Comparison of ENCODE assay signal across 9 cellular contexts in the genomic region with DNA sequence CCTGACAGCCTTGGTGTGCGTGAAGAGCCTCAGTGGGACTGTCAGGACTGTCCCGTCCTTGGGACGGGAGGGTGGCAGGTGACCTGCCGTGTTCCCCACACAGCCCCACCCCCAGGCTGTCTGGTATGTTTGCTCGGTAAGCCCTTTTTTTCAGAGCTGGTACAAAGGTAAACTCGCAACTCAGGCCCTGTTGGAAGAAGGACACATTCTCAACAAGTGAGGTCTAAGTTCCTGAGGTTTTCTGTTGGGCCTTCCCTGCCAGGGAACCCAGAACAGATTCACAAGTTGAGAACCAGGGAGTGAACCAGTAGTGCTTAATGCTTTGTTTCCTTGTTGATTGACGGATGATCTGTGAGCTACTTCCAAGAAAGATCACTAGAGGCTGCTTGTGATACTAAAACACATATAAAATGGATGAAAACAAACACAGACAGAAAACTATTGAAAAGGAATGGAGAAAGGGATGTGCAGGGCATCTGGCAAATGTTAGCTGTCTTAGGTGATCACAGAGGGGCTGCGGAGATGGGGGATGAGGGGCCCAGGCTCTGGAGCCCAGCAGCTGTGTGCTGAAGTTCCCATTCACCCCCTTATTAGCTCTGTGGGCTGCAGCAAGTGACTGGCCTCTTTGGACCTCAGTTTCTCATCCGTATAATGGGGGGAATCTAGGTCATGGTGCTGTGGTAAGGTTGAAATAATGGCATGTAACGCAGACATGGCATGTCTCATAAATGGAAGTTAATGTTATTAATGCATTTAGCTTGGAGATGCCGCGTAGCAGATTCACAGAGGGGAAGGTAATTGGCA. TPM values are rescaled to one million over a fixed set of nuclear protein-coding genes. Genes with fewer than 3 reads are reported as not detected.
DNase-seq lines count a peak whose midpoint lies in the region; ATAC-seq and TF ChIP-seq lines count a peak whose summit lies in the region.
"Had no signal": no experiment of that assay in that cellular context is flagged by ENCODE, and none has a peak within 500 bp of the region (broad histone marks: within the 10 kb centered on the region; RNA-seq: fewer than 3 reads in every experiment).

No MANE protein-coding gene starts in this region.

- no peak overlapping the region for H3K4me2 ChIP-seq in SK-N-SH
- H3K4me2 ChIP-seq in osteoblast (ENCODE audit: insufficient read depth, low read length), result no peak overlapping the region

- no peak overlapping the region for H3K9ac ChIP-seq in SK-N-SH

- no peaks in the 10 kb centered on the region for H3K36me3 ChIP-seq in SK-N-SH (replicated peaks in 1 of 2; ENCODE audit: control insufficient read depth in 1 of 2, insufficient read depth in 2 of 2, low read length in 1 of 2)
- H3K36me3 ChIP-seq in osteoblast (ENCODE audit: insufficient read depth, low read length), result peaks cover 23% of the 10 kb centered on the region

- peaks cover 100% of the 10 kb centered on the region for H4K20me1 ChIP-seq in SK-N-SH (ENCODE audit: insufficient read depth)
- peaks cover 29% of the 10 kb centered on the region for H4K20me1 ChIP-seq in osteoblast (ENCODE audit: insufficient read depth, low read length)

- H3K4me1 ChIP-seq in SK-N-SH (ENCODE audit: control insufficient read depth in 1 of 2, insufficient read depth in 2 of 2, low read depth in 1 of 2, low read length in 1 of 2), result peaks cover 30 to 83% of the 10 kb centered on the region in 2 experiments; a peak in 3 of 4 replicates
- H3K4me1 ChIP-seq in foreskin keratinocyte, result peaks cover 26% of the 10 kb centered on the region
- peaks cover 77% of the 10 kb centered on the region for H3K4me1 ChIP-seq in osteoblast (ENCODE audit: insufficient read depth, low read length)

- no peaks in the 10 kb centered on the region for H3K9me2 ChIP-seq in SK-N-SH

- H3K9me3 ChIP-seq in AG04450 (ENCODE audit: control insufficient read depth, insufficient read depth, low read length), result no peaks in the 10 kb centered on the region
- H3K9me3 ChIP-seq in SK-N-SH, result no peaks in the 10 kb centered on the region
- H3K9me3 ChIP-seq in osteoblast (ENCODE audit: low read depth, low read length), result no peaks in the 10 kb centered on the region

- CTCF ChIA-PET in AG04450 (lab: Charles Lee) (interaction anchor here (0.9 to 6.0 kb wide), 5 partner anchors 14 to 52 kb away, joined by 3 to 28 read pairs (median 4); no protein-coding TSS in a partner anchor), SK-N-SH (lab: Yijun Ruan, JAX) (interaction anchor here (0.6 to 1.8 kb wide), 7 partner anchors 14 to 112 kb away, joined by 3 to 7 read pairs (median 3); no protein-coding TSS in a partner anchor)

- DNase-seq in AG04450 (ENCODE audit: low read depth, low spot score) (no peak), SK-N-SH (peak; percentile 44), foreskin keratinocyte (peak in 1 of 2 donors; percentile 26), osteoblast (ENCODE audit: insufficient read length, low spot score, missing footprints) (peak; percentile 63), DMS79 treated with DMSO at 0.1 percent for 48 hours (lab: John Stamatoyannopoulos, UW) (no peak)
- no peak for DNase-seq in activated CD4-positive, alpha-beta T cell treated with anti-CD3 and anti-CD28 coated beads, Interleukin-2, amount 50 U/mL, for 4 hours
- DNase-seq: activated naive CD8-positive, alpha-beta T cell treated with anti-CD3 and anti-CD28 coated beads, Interleukin-2, amount 10 ng/mL, durations not matched to agents 7 days and 5 days had no signal

- POLR2A ChIA-PET in AG04450 (lab: Yijun Ruan, JAX), result interaction anchor here (1.2 to 1.8 kb wide), 2 partner anchors 13 to 25 kb away, joined by 4 to 11 read pairs; no protein-coding TSS in a partner anchor
- POLR2A ChIA-PET in SK-N-SH (lab: Yijun Ruan, JAX), result interaction anchor here (1.7 kb wide), 1 partner anchor 20 kb away, joined by 12 read pairs; no protein-coding TSS in a partner anchor

- no peak for TF ChIP-seq RAD21 in SK-N-SH (IDR thresholded peaks at IDR 0.05; ENCODE audit: low read length)

- H3F3A ChIP-seq in SK-N-SH (replicated peaks; ENCODE audit: insufficient read depth), result peaks cover 25% of the 10 kb centered on the region

- no peak for TF ChIP-seq EP300 in SK-N-SH (IDR thresholded peaks at IDR 0.05; ENCODE audit: borderline replicate concordance in 1 of 2, low read depth in 1 of 2, low read length in 1 of 2)

- TF ChIP-seq CTCF in AG04450 (IDR thresholded peaks at IDR 0.05; ENCODE audit: low read depth, low read length), result no peak
- TF ChIP-seq CTCF in SK-N-SH (IDR thresholded peaks at IDR 0.05), result no peak
- peak; percentile 13 for TF ChIP-seq CTCF in foreskin keratinocyte (conservative IDR thresholded peaks at IDR 0.05)
- TF ChIP-seq CTCF in osteoblast (IDR thresholded peaks at IDR 0.05; ENCODE audit: extremely low read depth, low read depth, low read length), result no peak

- H3K27ac ChIP-seq in AG04450 (ENCODE audit: low read depth, low read length), result peak overlapping the region; percentile 32
- peak overlapping the region in 1 of 2 experiments; percentile 81; a peak in 2 of 4 replicates for H3K27ac ChIP-seq in SK-N-SH (ENCODE audit: low read depth in 2 of 2, low read length in 1 of 2)
- peak overlapping the region; percentile 79 for H3K27ac ChIP-seq in foreskin keratinocyte
- peak overlapping the region; percentile 98 for H3K27ac ChIP-seq in osteoblast (ENCODE audit: low read depth, low read length)

- WGBS in SK-N-SH (ENCODE audit: low lambda C conversion rate), result 72% methylated on average over 11 of the region's 12 CpGs

- H3K4me3 ChIP-seq in AG04450 (ENCODE audit: low read depth, low read length) (no peak overlapping the region), SK-N-SH (ENCODE audit: low read depth in 2 of 2, low read length in 1 of 2) (no peak overlapping the region), osteoblast (ENCODE audit: insufficient read depth, low read length) (no peak overlapping the region)

- H3K27me3 ChIP-seq in AG04450 (ENCODE audit: control insufficient read depth, insufficient read depth, low read length) (no peaks in the 10 kb centered on the region), SK-N-SH (ENCODE audit: insufficient read depth) (no peaks in the 10 kb centered on the region), foreskin keratinocyte (no peaks in the 10 kb centered on the region), osteoblast (ENCODE audit: insufficient read depth, low read length) (no peaks in the 10 kb centered on the region)

- H3K79me2 ChIP-seq in SK-N-SH (ENCODE audit: insufficient read depth) (peaks cover 88% of the 10 kb centered on the region), osteoblast (ENCODE audit: insufficient read depth, low read length) (peaks cover 94% of the 10 kb centered on the region)

- no peak overlapping the region for H2AFZ ChIP-seq in SK-N-SH (ENCODE audit: low read depth)
- H2AFZ ChIP-seq in osteoblast (ENCODE audit: low read length), result no peak overlapping the region

- no peak for ATAC-seq in foreskin keratinocyte
- ATAC-seq in HG03521 (IDR thresholded peaks at IDR 0.05; ENCODE audit: unreplicated experiment), result no peak
- ATAC-seq in HG03097 (IDR thresholded peaks at IDR 0.05; ENCODE audit: low FRiP score, unreplicated experiment), result no peak

TF ChIP-seq in SK-N-SH, 30 proteins besides CTCF, POLR2A, EP300 and RAD21:
- TF ChIP-seq SMC3 (IDR thresholded peaks at IDR 0.05; ENCODE audit: low read depth, low read length), result no peak
- no peak for TF ChIP-seq TEAD4 (IDR thresholded peaks at IDR 0.05; ENCODE audit: borderline replicate concordance, insufficient read depth)
- TF ChIP-seq TCF12 (IDR thresholded peaks at IDR 0.05), result peak; percentile 35; the same call in 1 of the 2 replicates
- no peak for TF ChIP-seq SIN3A (IDR thresholded peaks at IDR 0.05; ENCODE audit: borderline replicate concordance, low read depth, low read length)
- TF ChIP-seq MEF2A (IDR thresholded peaks at IDR 0.05; ENCODE audit: borderline replicate concordance, low read depth), result no peak
- no peak for TF ChIP-seq FOSL2 (IDR thresholded peaks at IDR 0.05; ENCODE audit: borderline replicate concordance, low read depth)
- TF ChIP-seq, protein P1, sequence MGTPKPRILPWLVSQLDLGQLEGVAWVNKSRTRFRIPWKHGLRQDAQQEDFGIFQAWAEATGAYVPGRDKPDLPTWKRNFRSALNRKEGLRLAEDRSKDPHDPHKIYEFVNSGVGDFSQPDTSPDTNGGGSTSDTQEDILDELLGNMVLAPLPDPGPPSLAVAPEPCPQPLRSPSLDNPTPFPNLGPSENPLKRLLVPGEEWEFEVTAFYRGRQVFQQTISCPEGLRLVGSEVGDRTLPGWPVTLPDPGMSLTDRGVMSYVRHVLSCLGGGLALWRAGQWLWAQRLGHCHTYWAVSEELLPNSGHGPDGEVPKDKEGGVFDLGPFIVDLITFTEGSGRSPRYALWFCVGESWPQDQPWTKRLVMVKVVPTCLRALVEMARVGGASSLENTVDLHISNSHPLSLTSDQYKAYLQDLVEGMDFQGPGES (IDR thresholded peaks at IDR 0.05; ENCODE audit: low read depth, low read length), result no peak
- TF ChIP-seq, protein P2, sequence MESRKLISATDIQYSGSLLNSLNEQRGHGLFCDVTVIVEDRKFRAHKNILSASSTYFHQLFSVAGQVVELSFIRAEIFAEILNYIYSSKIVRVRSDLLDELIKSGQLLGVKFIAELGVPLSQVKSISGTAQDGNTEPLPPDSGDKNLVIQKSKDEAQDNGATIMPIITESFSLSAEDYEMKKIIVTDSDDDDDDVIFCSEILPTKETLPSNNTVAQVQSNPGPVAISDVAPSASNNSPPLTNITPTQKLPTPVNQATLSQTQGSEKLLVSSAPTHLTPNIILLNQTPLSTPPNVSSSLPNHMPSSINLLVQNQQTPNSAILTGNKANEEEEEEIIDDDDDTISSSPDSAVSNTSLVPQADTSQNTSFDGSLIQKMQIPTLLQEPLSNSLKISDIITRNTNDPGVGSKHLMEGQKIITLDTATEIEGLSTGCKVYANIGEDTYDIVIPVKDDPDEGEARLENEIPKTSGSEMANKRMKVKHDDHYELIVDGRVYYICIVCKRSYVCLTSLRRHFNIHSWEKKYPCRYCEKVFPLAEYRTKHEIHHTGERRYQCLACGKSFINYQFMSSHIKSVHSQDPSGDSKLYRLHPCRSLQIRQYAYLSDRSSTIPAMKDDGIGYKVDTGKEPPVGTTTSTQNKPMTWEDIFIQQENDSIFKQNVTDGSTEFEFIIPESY (IDR thresholded peaks at IDR 0.05; ENCODE audit: borderline replicate concordance, low read depth), result no peak

RNA-seq across cellular contexts. Expression of gene NDST1, which starts 2.7 kb away (rescaled TPM):
- polyA plus RNA-seq in AG04450 (2011; rRNA removed), result 52.2 and 63.2 TPM in 2 replicates
- polyA minus RNA-seq in AG04450 (2011; rRNA and poly(A)+ RNA removed), result 69.4 and 93.7 TPM in 2 replicates
- polyA plus RNA-seq in SK-N-SH (2012; rRNA removed), result 29.2 and 33.8 TPM in 2 replicates
- polyA plus RNA-seq in SK-N-SH (2012; cell fraction: cytosol; rRNA removed), result 13.8 and 22.5 TPM in 2 replicates
- 32.7 and 39.0 TPM in 2 replicates for polyA plus RNA-seq in SK-N-SH (2012; cell fraction: nucleus; rRNA removed)
- 53.4 and 56.2 TPM in 2 replicates for total RNA-seq in foreskin keratinocyte
- polyA plus RNA-seq in foreskin keratinocyte, result 15.3 and 16.8 TPM in 2 replicates
- total RNA-seq in osteoblast, result 89.9 and 104 TPM in 2 replicates

Comparison
In these comparisons a context has a peak if more than half of its experiments do, and no peak if none do; other contexts are left out.
1. DNase-seq: peak in SK-N-SH (single experiment) and osteoblast (single experiment); none in AG04450 (single experiment), activated CD4-positive, alpha-beta T cell treated with anti-CD3 and anti-CD28 coated beads, Interleukin-2, amount 50 U/mL, for 4 hours (0 of 2) and DMS79 treated with DMSO at 0.1 percent for 48 hours (single experiment).